Comparison of ENCODE assay signal across 3 cellular contexts in the genomic region with DNA sequence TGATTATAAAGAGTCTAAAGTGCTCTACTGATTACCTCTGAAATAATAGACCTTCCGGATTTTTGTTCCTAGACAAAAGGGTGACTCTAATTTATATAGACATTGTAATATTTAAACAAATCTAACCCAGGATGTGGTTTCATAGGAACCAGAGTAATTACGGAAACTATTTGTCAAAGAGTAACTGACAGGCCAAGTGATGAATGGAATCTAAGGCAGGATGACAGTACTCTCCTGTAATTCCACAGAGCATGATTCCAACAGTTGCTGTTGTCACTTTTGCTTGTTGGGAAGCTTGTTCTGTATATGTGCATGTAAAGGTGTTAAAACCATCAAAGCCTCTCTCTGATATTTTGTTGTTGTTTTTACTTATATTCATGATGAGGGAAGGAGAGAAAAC.
TF ChIP-seq lines count a peak whose summit lies in the region.

No MANE protein-coding gene starts in this region.

TF ChIP-seq in Ishikawa, 13 proteins besides CTCF, POLR2A, EP300 and RAD21 (continued from another document):
- TF ChIP-seq TAF1 (IDR thresholded peaks at IDR 0.05; ENCODE audit: low read depth) (no peak), ZBTB7A (IDR thresholded peaks at IDR 0.05; ENCODE audit: low read depth) (no peak), TCF12 (IDR thresholded peaks at IDR 0.05; ENCODE audit: low read depth) (no peak), NFIC (IDR thresholded peaks at IDR 0.05) (no peak), CEBPB (IDR thresholded peaks at IDR 0.05) (no peak), CREB1 (IDR thresholded peaks at IDR 0.05; ENCODE audit: low read depth) (no peak), TEAD4 (IDR thresholded peaks at IDR 0.05) (no peak), EGR1 (IDR thresholded peaks at IDR 0.05) (no peak)
- TF ChIP-seq, protein P1, sequence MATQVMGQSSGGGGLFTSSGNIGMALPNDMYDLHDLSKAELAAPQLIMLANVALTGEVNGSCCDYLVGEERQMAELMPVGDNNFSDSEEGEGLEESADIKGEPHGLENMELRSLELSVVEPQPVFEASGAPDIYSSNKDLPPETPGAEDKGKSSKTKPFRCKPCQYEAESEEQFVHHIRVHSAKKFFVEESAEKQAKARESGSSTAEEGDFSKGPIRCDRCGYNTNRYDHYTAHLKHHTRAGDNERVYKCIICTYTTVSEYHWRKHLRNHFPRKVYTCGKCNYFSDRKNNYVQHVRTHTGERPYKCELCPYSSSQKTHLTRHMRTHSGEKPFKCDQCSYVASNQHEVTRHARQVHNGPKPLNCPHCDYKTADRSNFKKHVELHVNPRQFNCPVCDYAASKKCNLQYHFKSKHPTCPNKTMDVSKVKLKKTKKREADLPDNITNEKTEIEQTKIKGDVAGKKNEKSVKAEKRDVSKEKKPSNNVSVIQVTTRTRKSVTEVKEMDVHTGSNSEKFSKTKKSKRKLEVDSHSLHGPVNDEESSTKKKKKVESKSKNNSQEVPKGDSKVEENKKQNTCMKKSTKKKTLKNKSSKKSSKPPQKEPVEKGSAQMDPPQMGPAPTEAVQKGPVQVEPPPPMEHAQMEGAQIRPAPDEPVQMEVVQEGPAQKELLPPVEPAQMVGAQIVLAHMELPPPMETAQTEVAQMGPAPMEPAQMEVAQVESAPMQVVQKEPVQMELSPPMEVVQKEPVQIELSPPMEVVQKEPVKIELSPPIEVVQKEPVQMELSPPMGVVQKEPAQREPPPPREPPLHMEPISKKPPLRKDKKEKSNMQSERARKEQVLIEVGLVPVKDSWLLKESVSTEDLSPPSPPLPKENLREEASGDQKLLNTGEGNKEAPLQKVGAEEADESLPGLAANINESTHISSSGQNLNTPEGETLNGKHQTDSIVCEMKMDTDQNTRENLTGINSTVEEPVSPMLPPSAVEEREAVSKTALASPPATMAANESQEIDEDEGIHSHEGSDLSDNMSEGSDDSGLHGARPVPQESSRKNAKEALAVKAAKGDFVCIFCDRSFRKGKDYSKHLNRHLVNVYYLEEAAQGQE (IDR thresholded peaks at IDR 0.05; ENCODE audit: low read depth), result no peak
- TF ChIP-seq, protein P2, sequence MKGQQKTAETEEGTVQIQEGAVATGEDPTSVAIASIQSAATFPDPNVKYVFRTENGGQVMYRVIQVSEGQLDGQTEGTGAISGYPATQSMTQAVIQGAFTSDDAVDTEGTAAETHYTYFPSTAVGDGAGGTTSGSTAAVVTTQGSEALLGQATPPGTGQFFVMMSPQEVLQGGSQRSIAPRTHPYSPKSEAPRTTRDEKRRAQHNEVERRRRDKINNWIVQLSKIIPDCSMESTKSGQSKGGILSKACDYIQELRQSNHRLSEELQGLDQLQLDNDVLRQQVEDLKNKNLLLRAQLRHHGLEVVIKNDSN (IDR thresholded peaks at IDR 0.05), result no peak

TF ChIP-seq in endothelial cell of umbilical vein, 7 proteins besides CTCF, POLR2A, EP300 and RAD21 (continued from another document):
- TF ChIP-seq JUN (IDR thresholded peaks at IDR 0.05; ENCODE audit: borderline replicate concordance, insufficient read depth, insufficient read length, low read depth), result no peak
- TF ChIP-seq, protein P3, sequence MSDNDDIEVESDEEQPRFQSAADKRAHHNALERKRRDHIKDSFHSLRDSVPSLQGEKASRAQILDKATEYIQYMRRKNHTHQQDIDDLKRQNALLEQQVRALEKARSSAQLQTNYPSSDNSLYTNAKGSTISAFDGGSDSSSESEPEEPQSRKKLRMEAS (IDR thresholded peaks at IDR 0.05; ENCODE audit: insufficient read depth, insufficient read length), result no peak
- no peak for TF ChIP-seq FOS (IDR thresholded peaks at IDR 0.05; ENCODE audit: borderline replicate concordance, insufficient read depth, low read length)

TF ChIP-seq in HepG2, 621 proteins besides CTCF, POLR2A, EP300 and RAD21 (continued from another document):
- TF ChIP-seq, protein P4, sequence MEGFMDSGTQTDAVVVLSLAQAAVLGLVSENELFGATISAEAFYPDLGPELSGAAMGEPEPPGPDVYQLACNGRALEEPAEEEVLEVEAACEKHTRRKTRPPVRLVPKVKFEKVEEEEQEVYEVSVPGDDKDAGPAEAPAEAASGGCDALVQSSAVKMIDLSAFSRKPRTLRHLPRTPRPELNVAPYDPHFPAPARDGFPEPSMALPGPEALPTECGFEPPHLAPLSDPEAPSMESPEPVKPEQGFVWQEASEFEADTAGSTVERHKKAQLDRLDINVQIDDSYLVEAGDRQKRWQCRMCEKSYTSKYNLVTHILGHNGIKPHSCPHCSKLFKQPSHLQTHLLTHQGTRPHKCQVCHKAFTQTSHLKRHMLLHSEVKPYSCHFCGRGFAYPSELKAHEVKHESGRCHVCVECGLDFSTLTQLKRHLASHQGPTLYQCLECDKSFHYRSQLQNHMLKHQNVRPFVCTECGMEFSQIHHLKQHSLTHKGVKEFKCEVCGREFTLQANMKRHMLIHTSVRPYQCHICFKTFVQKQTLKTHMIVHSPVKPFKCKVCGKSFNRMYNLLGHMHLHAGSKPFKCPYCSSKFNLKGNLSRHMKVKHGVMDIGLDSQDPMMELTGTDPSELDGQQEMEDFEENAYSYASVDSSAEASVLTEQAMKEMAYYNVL (CRISPR knock-in tag; IDR thresholded peaks at IDR 0.05; ENCODE audit: borderline replicate concordance), result no peak
- TF ChIP-seq SNRNP70 (IDR thresholded peaks at IDR 0.05; ENCODE audit: low read depth, low read length), result no peak
- no peak for TF ChIP-seq HES4 (CRISPR knock-in tag; IDR thresholded peaks at IDR 0.05; ENCODE audit: borderline replicate concordance)
- no peak for TF ChIP-seq ZSCAN21 (CRISPR knock-in tag; IDR thresholded peaks at IDR 0.05; ENCODE audit: borderline replicate concordance)
- TF ChIP-seq, protein P5, sequence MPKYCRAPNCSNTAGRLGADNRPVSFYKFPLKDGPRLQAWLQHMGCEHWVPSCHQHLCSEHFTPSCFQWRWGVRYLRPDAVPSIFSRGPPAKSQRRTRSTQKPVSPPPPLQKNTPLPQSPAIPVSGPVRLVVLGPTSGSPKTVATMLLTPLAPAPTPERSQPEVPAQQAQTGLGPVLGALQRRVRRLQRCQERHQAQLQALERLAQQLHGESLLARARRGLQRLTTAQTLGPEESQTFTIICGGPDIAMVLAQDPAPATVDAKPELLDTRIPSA (CRISPR knock-in tag; IDR thresholded peaks at IDR 0.05; ENCODE audit: borderline replicate concordance), result no peak
- TF ChIP-seq SATB2 (CRISPR knock-in tag; IDR thresholded peaks at IDR 0.05), result no peak
- no peak for TF ChIP-seq ISL2 (CRISPR knock-in tag; IDR thresholded peaks at IDR 0.05)
- TF ChIP-seq NFATC3 (CRISPR knock-in tag; IDR thresholded peaks at IDR 0.05), result no peak
- TF ChIP-seq, protein P6, sequence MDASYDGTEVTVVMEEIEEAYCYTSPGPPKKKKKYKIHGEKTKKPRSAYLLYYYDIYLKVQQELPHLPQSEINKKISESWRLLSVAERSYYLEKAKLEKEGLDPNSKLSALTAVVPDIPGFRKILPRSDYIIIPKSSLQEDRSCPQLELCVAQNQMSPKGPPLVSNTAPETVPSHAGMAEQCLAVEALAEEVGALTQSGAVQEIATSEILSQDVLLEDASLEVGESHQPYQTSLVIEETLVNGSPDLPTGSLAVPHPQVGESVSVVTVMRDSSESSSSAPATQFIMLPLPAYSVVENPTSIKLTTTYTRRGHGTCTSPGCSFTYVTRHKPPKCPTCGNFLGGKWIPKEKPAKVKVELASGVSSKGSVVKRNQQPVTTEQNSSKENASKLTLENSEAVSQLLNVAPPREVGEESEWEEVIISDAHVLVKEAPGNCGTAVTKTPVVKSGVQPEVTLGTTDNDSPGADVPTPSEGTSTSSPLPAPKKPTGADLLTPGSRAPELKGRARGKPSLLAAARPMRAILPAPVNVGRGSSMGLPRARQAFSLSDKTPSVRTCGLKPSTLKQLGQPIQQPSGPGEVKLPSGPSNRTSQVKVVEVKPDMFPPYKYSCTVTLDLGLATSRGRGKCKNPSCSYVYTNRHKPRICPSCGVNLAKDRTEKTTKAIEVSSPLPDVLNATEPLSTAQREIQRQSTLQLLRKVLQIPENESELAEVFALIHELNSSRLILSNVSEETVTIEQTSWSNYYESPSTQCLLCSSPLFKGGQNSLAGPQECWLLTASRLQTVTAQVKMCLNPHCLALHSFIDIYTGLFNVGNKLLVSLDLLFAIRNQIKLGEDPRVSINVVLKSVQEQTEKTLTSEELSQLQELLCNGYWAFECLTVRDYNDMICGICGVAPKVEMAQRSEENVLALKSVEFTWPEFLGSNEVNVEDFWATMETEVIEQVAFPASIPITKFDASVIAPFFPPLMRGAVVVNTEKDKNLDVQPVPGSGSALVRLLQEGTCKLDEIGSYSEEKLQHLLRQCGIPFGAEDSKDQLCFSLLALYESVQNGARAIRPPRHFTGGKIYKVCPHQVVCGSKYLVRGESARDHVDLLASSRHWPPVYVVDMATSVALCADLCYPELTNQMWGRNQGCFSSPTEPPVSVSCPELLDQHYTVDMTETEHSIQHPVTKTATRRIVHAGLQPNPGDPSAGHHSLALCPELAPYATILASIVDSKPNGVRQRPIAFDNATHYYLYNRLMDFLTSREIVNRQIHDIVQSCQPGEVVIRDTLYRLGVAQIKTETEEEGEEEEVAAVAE (CRISPR knock-in tag; IDR thresholded peaks at IDR 0.05; ENCODE audit: borderline replicate concordance), result no peak
- TF ChIP-seq, protein P7, sequence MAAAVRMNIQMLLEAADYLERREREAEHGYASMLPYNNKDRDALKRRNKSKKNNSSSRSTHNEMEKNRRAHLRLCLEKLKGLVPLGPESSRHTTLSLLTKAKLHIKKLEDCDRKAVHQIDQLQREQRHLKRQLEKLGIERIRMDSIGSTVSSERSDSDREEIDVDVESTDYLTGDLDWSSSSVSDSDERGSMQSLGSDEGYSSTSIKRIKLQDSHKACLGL (CRISPR knock-in tag; IDR thresholded peaks at IDR 0.05), result no peak
- no peak for TF ChIP-seq SPEN (CRISPR knock-in tag; IDR thresholded peaks at IDR 0.05; ENCODE audit: low read depth)
- TF ChIP-seq DMAP1 (CRISPR knock-in tag; IDR thresholded peaks at IDR 0.05), result no peak
